In the genomic region with DNA sequence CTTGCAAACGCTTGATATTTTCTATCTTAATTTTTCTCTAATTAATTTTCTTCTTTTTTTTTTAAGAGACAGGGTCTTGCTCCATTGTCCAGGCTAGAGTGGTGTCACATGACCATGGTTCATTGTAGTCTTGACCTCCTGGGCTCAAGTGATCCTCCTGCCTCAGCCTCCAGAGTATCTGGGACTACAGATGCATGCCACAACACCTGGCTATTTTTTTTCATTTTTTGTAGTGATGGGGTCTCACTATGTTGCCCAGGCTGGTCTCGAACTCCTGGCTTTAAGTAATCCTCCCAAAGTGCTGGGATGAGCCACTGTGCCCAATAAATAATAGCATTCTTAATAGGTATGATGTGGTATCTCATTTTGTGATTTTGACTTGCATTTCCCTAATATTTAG, we compare ENCODE assay signal across 12 cellular contexts. TPM values are rescaled to one million over a fixed set of nuclear protein-coding genes. Genes with fewer than 3 reads are reported as not detected.
"Had no signal": no experiment of that assay in that cellular context is flagged by ENCODE, and none has a peak within 500 bp of the region (broad histone marks: within the 10 kb centered on the region; RNA-seq: fewer than 3 reads in every experiment).

No MANE protein-coding gene starts in this region.

- H3K9me3 Mint-ChIP-seq: H9, HFFc6, IgD-negative memory B cell had no signal

- H3K4me3 ChIP-seq: GM23248 had no signal

- H3K4me2 ChIP-seq: KMS-11 had no signal

- DNase-seq: GM23248, GOT3, H9, HCEC 1CT, HFFc6, KBM-7 had no signal

- H3K36me3 Mint-ChIP-seq: IgD-negative memory B cell had no signal

- H3K4me1 Mint-ChIP-seq: IgD-negative memory B cell had no signal

- H3K4me3 Mint-ChIP-seq: H9, HFFc6, IgD-negative memory B cell had no signal

- H3K27ac Mint-ChIP-seq: H9, HFFc6, IgD-negative memory B cell had no signal

- H3K9ac ChIP-seq: GM23248, KMS-11 had no signal

- H3K27ac ChIP-seq: GM23248, HL-60, KMS-11 had no signal

- H2AFZ ChIP-seq: GM23248 had no signal

- FAIRE-seq: H54, HepG2 had no signal

- ATAC-seq: HepG2 had no signal

RNA-seq across cellular contexts. Expression of a gene that starts 18.2 kb away (rescaled TPM):
- total RNA-seq: HepG2 had no signal
- polyA plus RNA-seq: IgD-negative memory B cell had no signal

RNA-seq across cellular contexts. Expression of a gene that starts 32.3 kb away (rescaled TPM):
- total RNA-seq: GM23248, H9, HepG2, HT1080 had no signal
- polyA plus RNA-seq: HepG2, IgD-negative memory B cell had no signal
